Comparison of ENCODE assay signal across 14 cellular contexts in the genomic region with DNA sequence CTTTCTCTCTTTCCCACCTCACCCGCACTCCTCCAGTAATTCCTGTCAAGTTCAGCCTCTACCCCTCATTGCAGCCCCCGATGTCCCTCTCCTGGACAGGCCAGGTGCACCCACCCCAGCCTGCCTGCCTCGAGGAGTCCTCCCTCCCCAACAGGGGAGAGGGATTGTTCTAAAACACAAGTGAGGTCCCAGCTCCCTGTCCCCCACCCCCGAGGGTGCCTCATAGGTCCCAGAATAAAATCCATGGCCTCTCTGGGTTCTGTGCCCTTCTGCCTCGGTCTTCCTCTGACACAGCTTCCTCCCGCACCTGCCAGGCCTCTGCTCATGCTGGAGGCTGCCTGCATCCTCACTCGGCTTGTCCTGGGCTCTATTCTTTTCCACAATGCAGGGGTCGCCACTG.
DNase-seq lines count a peak whose midpoint lies in the region; ATAC-seq and TF ChIP-seq lines count a peak whose summit lies in the region.
"Had no signal": no experiment of that assay in that cellular context is flagged by ENCODE, and none has a peak within 500 bp of the region (broad histone marks: within the 10 kb centered on the region; RNA-seq: fewer than 3 reads in every experiment).

No MANE protein-coding gene starts in this region.

- H3K9ac ChIP-seq in neuronal stem cell (ENCODE audit: low read depth, low read length, poor library complexity) (no peak overlapping the region), mesenchymal stem cell (ENCODE audit: low read length) (no peak overlapping the region)
- H3K9ac ChIP-seq: BLaER1 treated with 17β-estradiol and CSF1 and Interleukin-3, amounts not matched to agents 10 nM and 100 nM had no signal

- peak overlapping the region; percentile 94 for H2AK5ac ChIP-seq in neuronal stem cell (ENCODE audit: low read depth, low read length)
- H2AK5ac ChIP-seq in mesenchymal stem cell (ENCODE audit: low read length, severe bottlenecking), result no peak overlapping the region

- H3K4me2 ChIP-seq in neuronal stem cell (ENCODE audit: insufficient read depth, low read length, poor library complexity, severe bottlenecking), result no peak overlapping the region
- H3K4me2 ChIP-seq in mesenchymal stem cell (ENCODE audit: low read length, poor library complexity, severe bottlenecking), result no peak overlapping the region

- H3K18ac ChIP-seq in neuronal stem cell (ENCODE audit: low read length), result peak overlapping the region; percentile 24
- no peak overlapping the region for H3K18ac ChIP-seq in mesenchymal stem cell (ENCODE audit: low read depth in 1 of 2, low read length in 2 of 2)

- H3K9me3 ChIP-seq in neuronal stem cell (replicated peaks in 1 of 2; ENCODE audit: control insufficient read depth in 2 of 2, insufficient read depth in 1 of 2, low read depth in 1 of 2, low read length in 2 of 2), result peaks cover 0 to 3% of the 10 kb centered on the region in 2 donors
- no peaks in the 10 kb centered on the region for H3K9me3 ChIP-seq in upper lobe of right lung
- H3K9me3 ChIP-seq in mesenchymal stem cell (ENCODE audit: control insufficient read depth, low read length), result no peaks in the 10 kb centered on the region
- H3K9me3 ChIP-seq: BLaER1 treated with 17β-estradiol and CSF1 and Interleukin-3, amounts not matched to agents 10 nM and 100 nM had no signal

- no peaks in the 10 kb centered on the region for H3K9me3 Mint-ChIP-seq in activated naive CD4-positive, alpha-beta T cell treated with anti-CD3 and anti-CD28 coated beads, Interleukin-2, amount 10 ng/mL, durations not matched to agents 7 days and 5 days
- no peaks in the 10 kb centered on the region for H3K9me3 Mint-ChIP-seq in activated naive CD4-positive, alpha-beta T cell treated with anti-CD3 and anti-CD28 coated beads for 36 hours
- no peaks in the 10 kb centered on the region for H3K9me3 Mint-ChIP-seq in chondrocyte (ENCODE audit: low read depth)
- H3K9me3 Mint-ChIP-seq: CD8-positive, alpha-beta T cell had no signal

- peaks cover 2% of the 10 kb centered on the region for H3K79me1 ChIP-seq in neuronal stem cell (ENCODE audit: low read depth, low read length)
- H3K79me1 ChIP-seq in mesenchymal stem cell (replicated peaks; ENCODE audit: low read length, poor library complexity, severe bottlenecking), result no peaks in the 10 kb centered on the region

- CTCF ChIA-PET in activated naive CD4-positive, alpha-beta T cell treated with anti-CD3 and anti-CD28 coated beads, Interleukin-2, amount 10 ng/mL, durations not matched to agents 7 days and 5 days (lab: Charles Lee), result no interaction called here
- CTCF ChIA-PET in activated naive CD4-positive, alpha-beta T cell treated with anti-CD3 and anti-CD28 coated beads for 36 hours (lab: Charles Lee), result no interaction called here

- DNase-seq in activated naive CD4-positive, alpha-beta T cell treated with anti-CD3 and anti-CD28 coated beads, Interleukin-2, amount 10 ng/mL, durations not matched to agents 7 days and 5 days, result peak; percentile 5
- DNase-seq in activated naive CD4-positive, alpha-beta T cell treated with anti-CD3 and anti-CD28 coated beads for 36 hours, result no peak
- DNase-seq in chondrocyte (ENCODE audit: low spot score), result peak; percentile 68
- no peak for DNase-seq in neuronal stem cell (ENCODE audit: low spot score)
- DNase-seq in upper lobe of right lung, result peak; percentile 40
- no peak for DNase-seq in T-helper 9 cell
- no peak for DNase-seq in mesenchymal stem cell
- DNase-seq: Calu3; CD8-positive, alpha-beta T cell; DMS79 treated with DMSO at 0.1 percent for 48 hours; GF-D8; HCEC 1CT had no signal

- TF ChIP-seq CTCF in chondrocyte (IDR thresholded peaks at IDR 0.05), result no peak
- no peak for TF ChIP-seq CTCF in upper lobe of right lung (IDR thresholded peaks at IDR 0.05)

- H3K14ac ChIP-seq in neuronal stem cell (ENCODE audit: low read length) (no peak overlapping the region), mesenchymal stem cell (ENCODE audit: low read length in 2 of 2) (no peak overlapping the region)

- H3K27me3 Mint-ChIP-seq in activated naive CD4-positive, alpha-beta T cell treated with anti-CD3 and anti-CD28 coated beads, Interleukin-2, amount 10 ng/mL, durations not matched to agents 7 days and 5 days, result peaks cover 10% of the 10 kb centered on the region
- H3K27me3 Mint-ChIP-seq in activated naive CD4-positive, alpha-beta T cell treated with anti-CD3 and anti-CD28 coated beads for 36 hours (ENCODE audit: low read depth), result peaks cover 13% of the 10 kb centered on the region
- peaks cover 56% of the 10 kb centered on the region for H3K27me3 Mint-ChIP-seq in chondrocyte (ENCODE audit: low read depth)

- no CpG with 5 or more reads among the region's 8 CpGs for WGBS in neuronal stem cell (ENCODE audit: extremely low coverage in 2 of 2, insufficient read length in 2 of 2, insufficient replicate concordance in 1 of 2), 2 donors
- WGBS in mesenchymal stem cell, result 64% methylated on average over 8 of the region's 8 CpGs

- H3K4me3 Mint-ChIP-seq in activated naive CD4-positive, alpha-beta T cell treated with anti-CD3 and anti-CD28 coated beads, Interleukin-2, amount 10 ng/mL, durations not matched to agents 7 days and 5 days, result no peak overlapping the region
- no peak overlapping the region for H3K4me3 Mint-ChIP-seq in activated naive CD4-positive, alpha-beta T cell treated with anti-CD3 and anti-CD28 coated beads for 36 hours
- no peak overlapping the region for H3K4me3 Mint-ChIP-seq in chondrocyte (ENCODE audit: unreplicated experiment)
- H3K4me3 Mint-ChIP-seq: B cell; CD8-positive, alpha-beta T cell had no signal

- H2BK5ac ChIP-seq in neuronal stem cell (ENCODE audit: low read length) (no peak overlapping the region), mesenchymal stem cell (ENCODE audit: low read depth, low read length, poor library complexity, severe bottlenecking) (no peak overlapping the region)

- H3K27ac Mint-ChIP-seq in activated naive CD4-positive, alpha-beta T cell treated with anti-CD3 and anti-CD28 coated beads, Interleukin-2, amount 10 ng/mL, durations not matched to agents 7 days and 5 days, result no peak overlapping the region
- no peak overlapping the region for H3K27ac Mint-ChIP-seq in activated naive CD4-positive, alpha-beta T cell treated with anti-CD3 and anti-CD28 coated beads for 36 hours
- H3K27ac Mint-ChIP-seq in chondrocyte (ENCODE audit: unreplicated experiment), result no peak overlapping the region
- H3K27ac Mint-ChIP-seq: B cell; CD8-positive, alpha-beta T cell had no signal

- H3K23ac ChIP-seq in neuronal stem cell (ENCODE audit: low read depth, low read length, poor library complexity) (no peak overlapping the region), mesenchymal stem cell (ENCODE audit: low read length in 2 of 2) (no peak overlapping the region)

- H4K91ac ChIP-seq in neuronal stem cell (ENCODE audit: low read depth, low read length, poor library complexity) (no peak overlapping the region), mesenchymal stem cell (ENCODE audit: low read length) (no peak overlapping the region)

- H2BK15ac ChIP-seq in neuronal stem cell (ENCODE audit: low read length) (peak overlapping the region; percentile 84), mesenchymal stem cell (ENCODE audit: low read depth, poor library complexity, severe bottlenecking) (no peak overlapping the region)

- H3K4me3 ChIP-seq in neuronal stem cell (ENCODE audit: low read length in 2 of 2) (no peak overlapping the region), upper lobe of right lung (no peak overlapping the region), mesenchymal stem cell (ENCODE audit: insufficient read depth in 1 of 2, low read depth in 1 of 2, low read length in 2 of 2) (no peak overlapping the region)
- H3K4me3 ChIP-seq: BLaER1 treated with 17β-estradiol and CSF1 and Interleukin-3, amounts not matched to agents 10 nM and 100 nM had no signal

- H3K27me3 ChIP-seq in neuronal stem cell (ENCODE audit: control insufficient read depth in 3 of 3, insufficient read depth in 3 of 3, low read depth in 1 of 3, low read length in 3 of 3) (peaks cover 0 to 6% (median 2%) of the 10 kb centered on the region in 3 experiments), upper lobe of right lung (peaks cover 23% of the 10 kb centered on the region), mesenchymal stem cell (ENCODE audit: control insufficient read depth in 1 of 2, insufficient read depth in 1 of 2, low read length in 2 of 2) (peaks cover 0 to 7% of the 10 kb centered on the region in 2 experiments)
- H3K27me3 ChIP-seq: BLaER1 treated with 17β-estradiol and CSF1 and Interleukin-3, amounts not matched to agents 10 nM and 100 nM had no signal

- no peak overlapping the region for H4K8ac ChIP-seq in neuronal stem cell (ENCODE audit: low read depth, low read length)
- no peak overlapping the region for H4K8ac ChIP-seq in mesenchymal stem cell (ENCODE audit: low read length)

- no peak overlapping the region for H2AFZ ChIP-seq in neuronal stem cell (ENCODE audit: low read length)
- H2AFZ ChIP-seq in mesenchymal stem cell (ENCODE audit: low read depth, low read length), result no peak overlapping the region

- H2BK12ac ChIP-seq in neuronal stem cell (ENCODE audit: low read length) (no peak overlapping the region), mesenchymal stem cell (ENCODE audit: low read length in 2 of 2) (no peak overlapping the region)

- no peak for ATAC-seq in upper lobe of right lung
- ATAC-seq: CD8-positive, alpha-beta T cell had no signal

- H3K36me3 Mint-ChIP-seq in activated naive CD4-positive, alpha-beta T cell treated with anti-CD3 and anti-CD28 coated beads, Interleukin-2, amount 10 ng/mL, durations not matched to agents 7 days and 5 days, result no peaks in the 10 kb centered on the region
- no peaks in the 10 kb centered on the region for H3K36me3 Mint-ChIP-seq in activated naive CD4-positive, alpha-beta T cell treated with anti-CD3 and anti-CD28 coated beads for 36 hours (ENCODE audit: low read depth)
- no peaks in the 10 kb centered on the region for H3K36me3 Mint-ChIP-seq in chondrocyte (ENCODE audit: low read depth)
- H3K36me3 Mint-ChIP-seq: CD8-positive, alpha-beta T cell had no signal

- no peak overlapping the region for H3K4ac ChIP-seq in neuronal stem cell (ENCODE audit: low read length)
- H3K4ac ChIP-seq in mesenchymal stem cell (ENCODE audit: low read depth in 1 of 2, low read length in 2 of 2), result no peak overlapping the region

- intact Hi-C loops in activated naive CD4-positive, alpha-beta T cell treated with anti-CD3 and anti-CD28 coated beads for 36 hours (cut with micrococcal nuclease), result no loop called here
- intact Hi-C loops in upper lobe of right lung (cut with DNase I), result no loop called here

- H3K27ac ChIP-seq in neuronal stem cell (replicated peaks; ENCODE audit: low read length) (no peak overlapping the region), upper lobe of right lung (no peak overlapping the region), mesenchymal stem cell (ENCODE audit: low read length, poor library complexity, severe bottlenecking) (no peak overlapping the region)
- H3K27ac ChIP-seq: BLaER1 treated with 17β-estradiol and CSF1 and Interleukin-3, amounts not matched to agents 10 nM and 100 nM had no signal

- no peaks in the 10 kb centered on the region for H3K36me3 ChIP-seq in neuronal stem cell (replicated peaks in 1 of 2; ENCODE audit: control insufficient read depth in 2 of 2, insufficient read depth in 2 of 2, low read length in 2 of 2)
- no peaks in the 10 kb centered on the region for H3K36me3 ChIP-seq in upper lobe of right lung
- no peaks in the 10 kb centered on the region for H3K36me3 ChIP-seq in mesenchymal stem cell (ENCODE audit: control insufficient read depth in 1 of 2, insufficient read depth in 2 of 2, low read depth in 1 of 2, low read length in 2 of 2)
- H3K36me3 ChIP-seq: BLaER1 treated with 17β-estradiol and CSF1 and Interleukin-3, amounts not matched to agents 10 nM and 100 nM had no signal

- H2BK120ac ChIP-seq in neuronal stem cell (ENCODE audit: low read depth, low read length) (no peak overlapping the region), mesenchymal stem cell (ENCODE audit: low read depth, low read length) (no peak overlapping the region)

- H3K4me1 Mint-ChIP-seq in activated naive CD4-positive, alpha-beta T cell treated with anti-CD3 and anti-CD28 coated beads, Interleukin-2, amount 10 ng/mL, durations not matched to agents 7 days and 5 days, result no peaks in the 10 kb centered on the region
- H3K4me1 Mint-ChIP-seq in activated naive CD4-positive, alpha-beta T cell treated with anti-CD3 and anti-CD28 coated beads for 36 hours (ENCODE audit: low read depth), result no peaks in the 10 kb centered on the region
- no peaks in the 10 kb centered on the region for H3K4me1 Mint-ChIP-seq in chondrocyte (ENCODE audit: low read depth)
- H3K4me1 Mint-ChIP-seq: B cell had no signal

- H3K4me1 ChIP-seq in neuronal stem cell (ENCODE audit: control insufficient read depth in 2 of 2, insufficient read depth in 1 of 2, low read depth in 1 of 2, low read length in 2 of 2) (peaks cover 3 to 4% of the 10 kb centered on the region in 2 donors), upper lobe of right lung (no peaks in the 10 kb centered on the region), mesenchymal stem cell (ENCODE audit: control insufficient read depth, insufficient read depth, low read depth, low read length) (no peaks in the 10 kb centered on the region)

Comparison
In these comparisons a context has a peak if more than half of its experiments do, and no peak if none do; other contexts are left out.
1. DNase-seq: peak in activated naive CD4-positive, alpha-beta T cell treated with anti-CD3 and anti-CD28 coated beads, Interleukin-2, amount 10 ng/mL, durations not matched to agents 7 days and 5 days (single experiment), chondrocyte (single experiment) and upper lobe of right lung (single experiment); none in activated naive CD4-positive, alpha-beta T cell treated with anti-CD3 and anti-CD28 coated beads for 36 hours (single experiment), neuronal stem cell (single experiment), T-helper 9 cell (single experiment) and mesenchymal stem cell (single experiment).